8 cellular contexts compared by ENCODE assay signal in the genomic region with DNA sequence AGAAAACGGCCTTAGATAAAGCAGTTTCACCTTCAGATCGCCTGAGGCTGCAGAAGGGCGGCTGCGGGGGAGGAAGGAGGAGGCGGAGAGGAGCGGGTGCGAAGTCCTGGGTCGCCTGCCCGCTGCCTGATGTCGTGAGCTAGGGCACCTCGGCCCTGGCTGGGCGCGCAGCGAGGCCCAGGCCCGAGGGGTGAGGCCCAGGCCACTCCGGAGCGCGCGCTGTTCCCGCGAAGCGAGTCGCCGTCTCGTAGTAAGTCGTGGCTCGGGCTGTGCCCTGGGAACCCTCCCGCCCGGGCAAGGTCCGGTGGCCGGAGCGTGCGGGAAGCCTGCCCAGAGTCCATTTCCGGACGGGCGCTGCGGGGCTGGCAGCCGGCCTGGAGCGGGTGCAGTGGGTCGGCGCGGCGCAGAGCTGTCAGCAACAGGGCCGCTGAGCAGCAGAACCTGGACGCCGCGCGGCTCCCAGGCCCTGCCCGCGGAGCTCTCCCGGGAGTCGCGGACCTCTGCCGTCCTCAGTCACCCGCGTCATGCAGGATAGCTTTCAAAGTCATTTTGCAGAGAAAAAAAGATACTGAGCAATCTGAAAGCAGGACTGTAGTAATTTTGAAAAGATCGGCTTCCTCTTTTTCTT. TPM values are rescaled to one million over a fixed set of nuclear protein-coding genes. Genes with fewer than 3 reads are reported as not detected.
DNase-seq lines count a peak whose midpoint lies in the region; FAIRE-seq and TF ChIP-seq lines count a peak whose summit lies in the region.

No MANE protein-coding gene starts in this region.

- peak; percentile 53 for FAIRE-seq in GM18507 (lab: Jason Lieb, UNC)

- peaks cover 42% of the 10 kb centered on the region for H3K4me1 Mint-ChIP-seq in HFFc6 (ENCODE audit: low read depth)
- H3K4me1 Mint-ChIP-seq in nephron = peaks cover 37% of the 10 kb centered on the region

- H3K27ac Mint-ChIP-seq in HFFc6 = peak overlapping the region; percentile 99
- peak overlapping the region; percentile 98 to 100 (median 98) for H3K27ac Mint-ChIP-seq in nephron

- peak overlapping the region; percentile 97 for H3K4me3 Mint-ChIP-seq in HFFc6
- H3K4me3 Mint-ChIP-seq in nephron = peak overlapping the region; percentile 95 to 98 (median 98)

- H3K27me3 Mint-ChIP-seq in HFFc6 (ENCODE audit: insufficient read depth) = no peaks in the 10 kb centered on the region
- H3K27me3 Mint-ChIP-seq in nephron (ENCODE audit: low read depth) = peaks cover 7% of the 10 kb centered on the region

- H3K9me3 Mint-ChIP-seq in HFFc6 (no peaks in the 10 kb centered on the region), nephron (no peaks in the 10 kb centered on the region)

- DNase-seq in GM18507 (ENCODE audit: extremely low spot score, insufficient read length, low read depth) (no peak), HFFc6 (no peak), NCI-H510A treated with DMSO at 0.1 percent for 48 hours (lab: John Stamatoyannopoulos, UW) (peak; percentile 17), activated gamma-delta T cell treated with Interleukin-2 at 50 U/mL for 16 hours (peak; percentile 6), foreskin fibroblast (peak in 1 of 2 donors; percentile 73), DMS153 (lab: John Stamatoyannopoulos, UW) (no peak), NCI-H2107 (lab: John Stamatoyannopoulos, UW) (no peak)

- H3K4me3 ChIP-seq in foreskin fibroblast (ENCODE audit: low read depth in 1 of 2, low read length in 2 of 2) = peak overlapping the region; percentile 70 to 76

- TF ChIP-seq CTCF in HFFc6 (IDR thresholded peaks at IDR 0.05) = no peak
- TF ChIP-seq CTCF in foreskin fibroblast (IDR thresholded peaks at IDR 0.05; ENCODE audit: low read depth, low read length) = no peak
- no peak for TF ChIP-seq CTCF in nephron (IDR thresholded peaks at IDR 0.05; ENCODE audit: unreplicated experiment in 3 of 3)

- peaks cover 31% of the 10 kb centered on the region for H3K36me3 Mint-ChIP-seq in HFFc6 (ENCODE audit: low read depth)
- H3K36me3 Mint-ChIP-seq in nephron (ENCODE audit: low read depth) = peaks cover 34% of the 10 kb centered on the region

RNA-seq across cellular contexts. Expression of a gene that starts 18.7 kb away (rescaled TPM):
- total RNA-seq in HFFc6 (2021; fragmentation: NEBNext Ultra II Directional; extraction: Animal tissue kit (Norgen Biotek cat#: 25700)) = 10 to 100 TPM; 32.3 to 39.6 (median 34.9) TPM

Comparison
In these comparisons a context has a peak if more than half of its experiments do, and no peak if none do; other contexts are left out.
1. DNase-seq: peak in NCI-H510A treated with DMSO at 0.1 percent for 48 hours (single experiment) and activated gamma-delta T cell treated with Interleukin-2 at 50 U/mL for 16 hours (single experiment); none in GM18507 (single experiment), HFFc6 (single experiment), DMS153 (single experiment) and NCI-H2107 (single experiment).